Comparison of ENCODE assay signal across 10 cellular contexts in the genomic region with DNA sequence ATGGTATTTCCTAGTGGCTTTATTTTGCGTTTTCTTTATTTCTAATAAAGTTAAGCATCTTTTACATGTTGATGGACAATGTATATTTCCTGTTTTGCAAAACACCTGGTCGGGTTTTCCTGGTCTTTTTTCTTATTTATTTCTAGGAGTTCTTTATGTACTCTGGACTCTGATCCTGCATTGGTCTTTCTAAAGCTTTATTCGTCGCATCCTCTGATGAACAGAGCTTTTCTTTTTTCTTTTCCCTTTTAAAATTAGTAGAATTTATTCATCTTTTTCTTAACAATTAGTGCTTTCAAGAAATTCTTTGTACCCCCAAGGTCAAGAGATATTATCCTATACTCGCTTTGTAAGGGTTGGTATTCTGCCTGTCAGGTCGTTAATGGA. TPM values are rescaled to one million over a fixed set of nuclear protein-coding genes. Genes with fewer than 3 reads are reported as not detected.
DNase-seq lines count a peak whose midpoint lies in the region; ATAC-seq lines count a peak whose summit lies in the region.
"Had no signal": no experiment of that assay in that cellular context is flagged by ENCODE, and none has a peak within 500 bp of the region (broad histone marks: within the 10 kb centered on the region; RNA-seq: fewer than 3 reads in every experiment).

No MANE protein-coding gene starts in this region.

- H3K9ac ChIP-seq in BLaER1 = 0 out of 2 replicates have a peak overlapping the region, but pooled peaks have one; percentile 22
- no peak overlapping the region for H3K9ac ChIP-seq in HUES48 (ENCODE audit: low read depth, low read length)

- H3K4me3 ChIP-seq in BLaER1 (no peak overlapping the region), HUES48 (ENCODE audit: low read depth, low read length) (no peak overlapping the region)
- H3K4me3 ChIP-seq: tibial artery had no signal

- POLR2A ChIA-PET in naive thymus-derived CD8-positive, alpha-beta T cell (lab: Charles Lee) = interaction anchor here (1.1 to 3.5 kb wide), 6 partner anchors 9 to 100 kb away, joined by 4 to 22 read pairs (median 8); no protein-coding TSS in a partner anchor

- no peaks in the 10 kb centered on the region for H3K27me3 ChIP-seq in BLaER1
- H3K27me3 ChIP-seq in HUES48 (ENCODE audit: control insufficient read depth, insufficient read depth, low read length) = no peaks in the 10 kb centered on the region
- H3K27me3 ChIP-seq: tibial artery had no signal

- no peaks in the 10 kb centered on the region for H3K9me3 Mint-ChIP-seq in naive thymus-derived CD8-positive, alpha-beta T cell

- peak overlapping the region; percentile 62 to 85 (median 76) for H3K4me3 Mint-ChIP-seq in naive thymus-derived CD8-positive, alpha-beta T cell

- H3K27ac ChIP-seq in BLaER1 = peak overlapping the region; percentile 76
- peak overlapping the region; percentile 60 for H3K27ac ChIP-seq in HUES48 (ENCODE audit: low read depth, low read length)
- H3K27ac ChIP-seq in angular gyrus (ENCODE audit: low read depth, low read length) = peak overlapping the region; percentile 66
- H3K27ac ChIP-seq: C4-2B, tibial artery had no signal

- peaks cover 13 to 45% (median 31%) of the 10 kb centered on the region in 4 donors for H3K4me1 Mint-ChIP-seq in naive thymus-derived CD8-positive, alpha-beta T cell

- H4K20me1 ChIP-seq in BLaER1 = no peaks in the 10 kb centered on the region

- H3K4me1 ChIP-seq in BLaER1 (peaks cover 59% of the 10 kb centered on the region), HUES48 (ENCODE audit: control insufficient read depth, insufficient read depth, low read length) (peaks cover 20% of the 10 kb centered on the region)
- H3K4me1 ChIP-seq: tibial artery had no signal

- no peak for DNase-seq in naive thymus-derived CD8-positive, alpha-beta T cell
- DNase-seq in globus pallidus (ENCODE audit: low spot score) = no peak
- DNase-seq in Ammon's horn (ENCODE audit: low spot score) = no peak
- no peak for DNase-seq in stimulated activated CD4-positive, alpha-beta T cell treated with anti-CD3 and anti-CD28 coated beads, Interleukin-4, amount 100 ng/mL, for 1 hour
- no peak for DNase-seq in nucleus accumbens (lab: John Stamatoyannopoulos, UW)
- DNase-seq: tibial artery had no signal

- H3K4me2 ChIP-seq in BLaER1 = peak overlapping the region; percentile 72

- no peaks in the 10 kb centered on the region for H3K27me3 Mint-ChIP-seq in naive thymus-derived CD8-positive, alpha-beta T cell

- no peaks in the 10 kb centered on the region for H3K36me3 Mint-ChIP-seq in naive thymus-derived CD8-positive, alpha-beta T cell

- no peaks in the 10 kb centered on the region for H3K36me3 ChIP-seq in BLaER1
- H3K36me3 ChIP-seq in HUES48 (ENCODE audit: control insufficient read depth, insufficient read depth, low read length) = no peaks in the 10 kb centered on the region
- H3K36me3 ChIP-seq: tibial artery had no signal

- no peak for ATAC-seq in naive thymus-derived CD8-positive, alpha-beta T cell

- peak overlapping the region; percentile 86 to 99 (median 96) for H3K27ac Mint-ChIP-seq in naive thymus-derived CD8-positive, alpha-beta T cell

- peaks cover 19% of the 10 kb centered on the region for H3K9me3 ChIP-seq in BLaER1
- no peaks in the 10 kb centered on the region for H3K9me3 ChIP-seq in HUES48 (ENCODE audit: control insufficient read depth, insufficient read depth, low read length)
- H3K9me3 ChIP-seq: tibial artery had no signal

RNA-seq across cellular contexts. Expression of a gene that starts 32.2 kb away (rescaled TPM):
- total RNA-seq in naive thymus-derived CD8-positive, alpha-beta T cell = not detected
- polyA plus RNA-seq in naive thymus-derived CD8-positive, alpha-beta T cell = under 1 TPM in 1 of 3 donors, not detected in 2; 0.51 TPM

RNA-seq across cellular contexts. Expression of a gene that starts 37.3 kb away (rescaled TPM):
- total RNA-seq in naive thymus-derived CD8-positive, alpha-beta T cell = not detected
- under 1 TPM in 2 of 3 donors, not detected in 1; 0.67 to 0.89 TPM for polyA plus RNA-seq in naive thymus-derived CD8-positive, alpha-beta T cell
